Comparison of ENCODE assay signal across 8 cellular contexts in the genomic region with DNA sequence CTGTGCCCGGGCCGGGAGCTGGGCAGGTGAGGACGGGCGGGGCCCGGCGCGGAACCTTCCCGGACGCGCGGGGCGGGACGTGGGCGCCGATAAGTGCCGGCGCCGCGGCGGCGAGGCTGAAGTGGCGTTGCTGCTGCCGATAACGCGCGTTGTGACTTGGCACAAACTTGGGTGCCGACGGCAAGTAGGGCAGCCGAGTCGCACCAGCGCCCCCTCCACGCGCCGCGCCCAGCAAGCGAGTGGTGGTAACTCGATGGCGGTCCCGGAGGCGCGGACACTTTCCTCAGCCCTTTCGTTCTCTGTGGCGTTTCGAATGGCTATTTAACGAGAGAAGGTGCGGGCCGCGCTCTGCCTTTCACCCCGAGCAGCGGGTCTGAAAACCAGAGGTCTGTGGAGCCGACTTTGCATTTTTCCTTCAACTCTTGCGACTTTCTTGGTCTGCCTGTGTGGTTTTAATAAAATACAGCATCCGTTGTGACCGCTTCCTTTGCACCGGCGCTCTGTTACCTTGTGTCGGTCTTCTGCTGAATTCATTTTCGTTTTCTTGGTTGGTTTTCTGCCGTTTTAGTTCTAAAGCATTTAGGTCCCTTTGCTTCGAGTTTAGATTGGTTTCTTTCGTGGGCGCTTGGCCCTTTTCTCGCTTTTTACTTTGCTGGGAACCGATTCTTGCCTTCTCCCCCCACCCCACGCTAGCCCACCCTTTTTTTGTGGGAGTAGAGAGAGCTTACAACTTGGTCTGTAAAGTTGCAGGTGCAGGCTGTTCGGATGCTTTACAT. TPM values are rescaled to one million over a fixed set of nuclear protein-coding genes. Genes with fewer than 3 reads are reported as not detected.
DNase-seq lines count a peak whose midpoint lies in the region; ATAC-seq and TF ChIP-seq lines count a peak whose summit lies in the region.

No MANE protein-coding gene starts in this region.

- POLR2A ChIA-PET in CD4-positive, alpha-beta T cell (lab: Charles Lee), result interaction anchor here (0.6 to 12.4 kb wide), 34 partner anchors 9 to 1528 kb away, joined by 3 to 300 read pairs (median 7); a partner anchor contains a TSS

- H3K4me1 ChIP-seq in osteoblast (ENCODE audit: insufficient read depth, low read length), result peaks cover 35% of the 10 kb centered on the region
- peaks cover 7% of the 10 kb centered on the region for H3K4me1 ChIP-seq in testis

- H3K36me3 Mint-ChIP-seq in CD4-positive, alpha-beta T cell (ENCODE audit: low read depth), result peaks cover 48% of the 10 kb centered on the region

- peak; percentile 47 to 73 (median 57) for DNase-seq in CD4-positive, alpha-beta T cell
- DNase-seq in RKO (ENCODE audit: low spot score) (peak; percentile 74), globus pallidus (ENCODE audit: low spot score) (peak; percentile 52), osteoblast (ENCODE audit: insufficient read length, low spot score, missing footprints) (peak; percentile 62), testis (peak; percentile 78)
- DNase-seq in activated gamma-delta T cell treated with anti-CD3 and anti-CD28 coated beads, Interleukin-2, amount 50 U/mL, for 16 hours (ENCODE audit: low read depth), result peak; percentile 52

- H3K4me2 ChIP-seq in osteoblast (ENCODE audit: insufficient read depth, low read length), result peak overlapping the region; percentile 85

- H3K79me2 ChIP-seq in osteoblast (ENCODE audit: insufficient read depth, low read length), result peaks cover 57% of the 10 kb centered on the region

- intact Hi-C loops in CD4-positive, alpha-beta T cell (cut with DNase I, micrococcal nuclease), result loop anchor here (1.0 to 5.0 kb wide), 4 partner anchors 19 to 651 kb away; a partner anchor contains a TSS
- intact Hi-C loops in testis (cut with DNase I; ENCODE audit: low total_unique reads), result no loop called here

- peak; percentile 28 for TF ChIP-seq CTCF in CD4-positive, alpha-beta T cell (IDR thresholded peaks at IDR 0.05)
- TF ChIP-seq CTCF in osteoblast (IDR thresholded peaks at IDR 0.05; ENCODE audit: extremely low read depth, low read depth, low read length), result peak; percentile 8
- no peak for TF ChIP-seq CTCF in testis (IDR thresholded peaks at IDR 0.05)

- no peaks in the 10 kb centered on the region for H3K9me3 Mint-ChIP-seq in CD4-positive, alpha-beta T cell

- ATAC-seq in CD4-positive, alpha-beta T cell (ENCODE audit: poor library complexity), result peak; percentile 27
- ATAC-seq in GM19372 (IDR thresholded peaks at IDR 0.05; ENCODE audit: low read depth, unreplicated experiment), result peak; percentile 13
- ATAC-seq in HG03469 (IDR thresholded peaks at IDR 0.05; ENCODE audit: unreplicated experiment), result peak; percentile 8

- H3K36me3 ChIP-seq in osteoblast (ENCODE audit: insufficient read depth, low read length) (no peaks in the 10 kb centered on the region), testis (ENCODE audit: low read depth, missing control alignments) (no peaks in the 10 kb centered on the region)

- peaks cover 44% of the 10 kb centered on the region for H3K4me1 Mint-ChIP-seq in CD4-positive, alpha-beta T cell (ENCODE audit: low read depth)

- H2AFZ ChIP-seq in osteoblast (ENCODE audit: low read length), result no peak overlapping the region

- peak overlapping the region; percentile 98 for H3K27ac Mint-ChIP-seq in CD4-positive, alpha-beta T cell

- CTCF ChIA-PET in CD4-positive, alpha-beta T cell (lab: Charles Lee), result interaction anchor here (0.7 to 8.0 kb wide), 40 partner anchors 8 to 673 kb away, joined by 3 to 323 read pairs (median 12); a partner anchor contains a TSS

- no peaks in the 10 kb centered on the region for H3K9me3 ChIP-seq in CD4-positive, alpha-beta T cell (ENCODE audit: control insufficient read depth, low read length)
- H3K9me3 ChIP-seq in osteoblast (ENCODE audit: low read depth, low read length) (no peaks in the 10 kb centered on the region), testis (no peaks in the 10 kb centered on the region)

- TF ChIP-seq POLR2A in testis (IDR thresholded peaks at IDR 0.05), result no peak

- H3K27ac ChIP-seq in CD4-positive, alpha-beta T cell (ENCODE audit: low read depth, low read length), result peak overlapping the region; percentile 97
- H3K27ac ChIP-seq in osteoblast (ENCODE audit: low read depth, low read length) (peak overlapping the region; percentile 97), testis (peak overlapping the region; percentile 86 to 92)

- peak overlapping the region; percentile 95 for H3K4me3 ChIP-seq in osteoblast (ENCODE audit: insufficient read depth, low read length)
- H3K4me3 ChIP-seq in testis, result peak overlapping the region; percentile 92 to 96

- peaks cover 21% of the 10 kb centered on the region for H3K27me3 Mint-ChIP-seq in CD4-positive, alpha-beta T cell

- 1% methylated on average over 30 to 44 of the region's 66 CpGs for WGBS in testis, 2 donors

- peak overlapping the region; percentile 95 for H3K4me3 Mint-ChIP-seq in CD4-positive, alpha-beta T cell

- peaks cover 43% of the 10 kb centered on the region for H4K20me1 ChIP-seq in osteoblast (ENCODE audit: insufficient read depth, low read length)

- H3K27me3 ChIP-seq in CD4-positive, alpha-beta T cell (ENCODE audit: control insufficient read depth, insufficient read depth, low read length), result no peaks in the 10 kb centered on the region
- H3K27me3 ChIP-seq in osteoblast (ENCODE audit: insufficient read depth, low read length), result no peaks in the 10 kb centered on the region
- H3K27me3 ChIP-seq in testis, result no peaks in the 10 kb centered on the region

RNA-seq across cellular contexts. Expression of a gene that starts 0.7 kb away (rescaled TPM):
- total RNA-seq in CD4-positive, alpha-beta T cell, result 100 to 1,000 TPM; 213 to 218 TPM
- 95.2 and 109 TPM in 2 replicates for total RNA-seq in osteoblast
- 10 to 100 TPM; 14.8 to 18.8 TPM for total RNA-seq in testis
- polyA plus RNA-seq in testis (ENCODE audit: insufficient read depth, low read depth, low replicate concordance), result 43.2 TPM

Comparison
In these comparisons a context has a peak if more than half of its experiments do, and no peak if none do; other contexts are left out.
1. Peak in every context shown above with its lines: DNase-seq, ATAC-seq, H3K4me3 ChIP-seq and H3K27ac ChIP-seq.
2. CTCF ChIP-seq: peak in CD4-positive, alpha-beta T cell (single experiment) and osteoblast (single experiment); none in testis (0 of 3).